In the genomic region with DNA sequence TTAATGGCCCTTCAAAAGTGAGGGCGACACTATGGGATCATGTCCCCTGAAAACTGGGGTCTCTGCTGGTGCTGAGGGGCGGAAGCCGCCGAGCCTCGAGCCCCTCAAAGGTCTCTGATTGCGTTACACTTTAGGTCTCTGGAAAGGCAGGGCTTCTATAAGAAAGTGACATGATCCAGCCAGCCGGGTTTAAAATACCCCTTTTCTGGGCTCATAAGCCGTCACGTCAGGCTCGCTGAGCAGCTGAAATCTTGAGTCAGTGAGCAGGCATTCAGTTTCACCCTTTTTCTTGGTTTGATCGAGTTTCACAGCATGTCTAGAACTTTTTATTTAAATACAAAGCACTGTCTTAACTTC, we compare ENCODE assay signal across 9 cellular contexts. TPM values are rescaled to one million over a fixed set of nuclear protein-coding genes. Genes with fewer than 3 reads are reported as not detected.
DNase-seq lines count a peak whose midpoint lies in the region; ATAC-seq and TF ChIP-seq lines count a peak whose summit lies in the region.
"Had no signal": no experiment of that assay in that cellular context is flagged by ENCODE, and none has a peak within 500 bp of the region (broad histone marks: within the 10 kb centered on the region; RNA-seq: fewer than 3 reads in every experiment).

No MANE protein-coding gene starts in this region.

- peak in 2 of 3 donors; percentile 11 to 21 for DNase-seq in stimulated activated CD4-positive, alpha-beta T cell treated with anti-CD3 and anti-CD28 coated beads, TNF-alpha, amount 100 ng/mL, for 48 hours (ENCODE audit: low read depth in 3 of 3)
- no peak for DNase-seq in stimulated activated CD4-positive, alpha-beta T cell treated with anti-CD3 and anti-CD28 coated beads, Interleukin-4, amount 100 ng/mL, for 24 hours
- DNase-seq in SHP77 (lab: John Stamatoyannopoulos, UW), result peak; percentile 6 to 29
- DNase-seq in foreskin keratinocyte, result peak in 1 of 2 donors; percentile 52
- no peak for DNase-seq in vagina (ENCODE audit: extremely low spot score in 2 of 2)
- no peak for DNase-seq in NCI-H128 (lab: John Stamatoyannopoulos, UW; ENCODE audit: unreplicated experiment)
- no peak for DNase-seq in SW 1271 (lab: John Stamatoyannopoulos, UW)
- DNase-seq in SK-N-DZ (ENCODE audit: low spot score), result no peak

- TF ChIP-seq CTCF in foreskin keratinocyte (conservative IDR thresholded peaks at IDR 0.05), result no peak
- TF ChIP-seq CTCF in vagina (IDR thresholded peaks at IDR 0.05), result no peak

- no peak overlapping the region for H3K4me3 ChIP-seq in vagina

- intact Hi-C loops in vagina (cut with DNase I), result loop anchor here (5.0 to 10.0 kb wide), 5 partner anchors 148 to 696 kb away; a partner anchor contains a TSS

- H3K27ac ChIP-seq in foreskin keratinocyte, result peak overlapping the region; percentile 48
- peak overlapping the region; percentile 100 for H3K27ac ChIP-seq in vagina

- ATAC-seq in foreskin keratinocyte, result peak; percentile 5

- H3K36me3 ChIP-seq in vagina, result peaks cover 0 to 7% of the 10 kb centered on the region in 2 donors

- H3K9me3 ChIP-seq in vagina, result no peaks in the 10 kb centered on the region

- no peak for TF ChIP-seq POLR2A in vagina (IDR thresholded peaks at IDR 0.05)

- peaks cover 4% of the 10 kb centered on the region for H3K4me1 ChIP-seq in foreskin keratinocyte
- peaks cover 33% of the 10 kb centered on the region for H3K4me1 ChIP-seq in vagina

- no peaks in the 10 kb centered on the region for H3K27me3 ChIP-seq in foreskin keratinocyte
- no peaks in the 10 kb centered on the region for H3K27me3 ChIP-seq in vagina

RNA-seq across cellular contexts. Expression of a gene that starts 0.6 kb away (rescaled TPM):
- 501 and 571 TPM in 2 replicates for total RNA-seq in foreskin keratinocyte
- 415 and 516 TPM in 2 replicates for polyA plus RNA-seq in foreskin keratinocyte
- total RNA-seq in vagina, result 215 TPM
- polyA plus RNA-seq in SK-N-DZ (2014; cell fraction: cytosol; rRNA removed), result 1,342 and 1,760 TPM in 2 replicates
- 947 and 1,128 TPM in 2 replicates for polyA plus RNA-seq in SK-N-DZ (2014; cell fraction: nucleus; rRNA removed)

RNA-seq across cellular contexts. Expression of a gene that starts 44.0 kb away (rescaled TPM):
- total RNA-seq in foreskin keratinocyte (not detected in 2 replicates), vagina (not detected)
- not detected in 2 replicates for polyA plus RNA-seq in foreskin keratinocyte
- polyA plus RNA-seq in SK-N-DZ (2014; cell fraction: cytosol; rRNA removed), result not detected in 2 replicates
- not detected in 2 replicates for polyA plus RNA-seq in SK-N-DZ (2014; cell fraction: nucleus; rRNA removed)
- total RNA-seq: mononuclear cell had no signal

Comparison
In these comparisons a context has a peak if more than half of its experiments do, and no peak if none do; other contexts are left out.
1. DNase-seq: peak in stimulated activated CD4-positive, alpha-beta T cell treated with anti-CD3 and anti-CD28 coated beads, TNF-alpha, amount 100 ng/mL, for 48 hours (2 of 3) and SHP77 (2 of 2); none in stimulated activated CD4-positive, alpha-beta T cell treated with anti-CD3 and anti-CD28 coated beads, Interleukin-4, amount 100 ng/mL, for 24 hours (single experiment), vagina (0 of 2), NCI-H128 (single experiment), SW 1271 (0 of 2) and SK-N-DZ (single experiment).